ENCODE assay signal across 1 cellular context in the genomic region with DNA sequence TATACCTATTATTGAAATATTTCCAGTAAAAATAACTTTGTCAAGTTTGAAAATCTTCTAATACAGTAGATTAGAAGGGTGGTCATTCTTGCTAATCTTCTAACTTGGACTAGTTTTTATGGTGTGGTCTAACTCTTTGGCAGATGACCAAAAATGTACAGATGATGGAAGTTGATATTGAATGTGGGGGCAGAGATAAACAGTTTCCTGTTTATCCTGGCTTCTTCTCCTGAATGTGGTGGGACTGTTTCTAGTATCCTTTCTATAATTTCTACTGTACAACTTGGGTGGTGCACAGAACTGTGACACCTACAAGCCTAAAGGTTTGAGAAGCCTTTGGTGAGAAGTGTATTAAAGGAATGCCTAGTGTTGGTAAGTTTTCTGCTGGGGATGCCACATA.
TF ChIP-seq lines count a peak whose summit lies in the region.

No MANE protein-coding gene starts in this region.

TF ChIP-seq in K562, 482 proteins besides CTCF, POLR2A, EP300 and RAD21 (continued from another document and continues in another):
- TF ChIP-seq ZNF589 (CRISPR knock-in tag; IDR thresholded peaks at IDR 0.05; ENCODE audit: low read depth) (peak; percentile 57; the same call in 1 of the 2 replicates), TCF3 (CRISPR knock-in tag; IDR thresholded peaks at IDR 0.05) (peak; percentile 47), ZNF165 (CRISPR knock-in tag; IDR thresholded peaks at IDR 0.05; ENCODE audit: borderline replicate concordance) (no peak), ZKSCAN8 (CRISPR knock-in tag; IDR thresholded peaks at IDR 0.05) (peak; percentile 33; the same call in 1 of the 2 replicates), TEAD4 (IDR thresholded peaks at IDR 0.05; ENCODE audit: low read length) (peak; percentile 92), TEAD4 (CRISPR knock-in tag; IDR thresholded peaks at IDR 0.05; ENCODE audit: borderline replicate concordance) (no peak), SUPT5H (IDR thresholded peaks at IDR 0.05) (no peak), SMARCE1 (IDR thresholded peaks at IDR 0.05) (peak; percentile 71; the same call in 1 of the 2 replicates), NFIC (IDR thresholded peaks at IDR 0.05) (peak; percentile 88), CBFA2T3 (IDR thresholded peaks at IDR 0.05) (peak; percentile 78), NFE2 (IDR thresholded peaks at IDR 0.05; ENCODE audit: low read depth) (no peak), FOXM1 (IDR thresholded peaks at IDR 0.05; ENCODE audit: low read depth) (peak; percentile 51; the same call in 1 of the 2 replicates), FOXM1 (CRISPR knock-in tag; IDR thresholded peaks at IDR 0.05; ENCODE audit: low read depth) (no peak), ZNF184 (CRISPR knock-in tag; IDR thresholded peaks at IDR 0.05) (0 out of 2 replicates have a peak, but pooled peaks have one; percentile 47), FOXA3 (CRISPR knock-in tag; conservative IDR thresholded peaks at IDR 0.05 in 1 of 2, IDR thresholded peaks at IDR 0.05 in 1 of 2) (peak in 1 of 2 experiments; percentile 41; a peak in 1 of 4 replicates), TEAD1 (CRISPR knock-in tag; IDR thresholded peaks at IDR 0.05) (peak in 1 of 2 experiments; percentile 75; a peak in 2 of 4 replicates), ASH1L (IDR thresholded peaks at IDR 0.05; ENCODE audit: borderline replicate concordance, low read depth, partially characterized antibody) (no peak), ZFP30 (CRISPR knock-in tag; IDR thresholded peaks at IDR 0.05; ENCODE audit: borderline replicate concordance) (no peak), MTA2 (IDR thresholded peaks at IDR 0.05; ENCODE audit: low read depth) (0 out of 2 replicates have a peak, but pooled peaks have one; percentile 18), POU5F1 (IDR thresholded peaks at IDR 0.05; ENCODE audit: borderline replicate concordance, low read depth, low read length, partially characterized antibody) (no peak), BACH1 (tag; IDR thresholded peaks at IDR 0.05) (no peak), PCBP2 (IDR thresholded peaks at IDR 0.05; ENCODE audit: low read depth, low read length, poor library complexity, severe bottlenecking) (no peak), HMG20B (CRISPR knock-in tag; IDR thresholded peaks at IDR 0.05) (no peak), ZNF143 (CRISPR knock-in tag; IDR thresholded peaks at IDR 0.05) (no peak), CBX3 (IDR thresholded peaks at IDR 0.05; ENCODE audit: borderline replicate concordance in 1 of 2, low read length in 2 of 2) (peak in 1 of 2 experiments; percentile 86; a peak in 2 of 3 replicates), ERF (CRISPR knock-in tag; IDR thresholded peaks at IDR 0.05) (no peak), SRF (CRISPR knock-in tag; IDR thresholded peaks at IDR 0.05) (no peak), MYBL2 (IDR thresholded peaks at IDR 0.05; ENCODE audit: low read depth) (no peak), MYBL2 (CRISPR knock-in tag; IDR thresholded peaks at IDR 0.05; ENCODE audit: borderline replicate concordance) (no peak), SMARCA5 (IDR thresholded peaks at IDR 0.05) (no peak), SAP30 (IDR thresholded peaks at IDR 0.05; ENCODE audit: borderline replicate concordance, insufficient read depth, low read depth, low read length, poor library complexity, severe bottlenecking) (no peak), TRIM24 (IDR thresholded peaks at IDR 0.05) (peak; percentile 72 to 84), GTF2E2 (tag; IDR thresholded peaks at IDR 0.05) (no peak), SP2 (IDR thresholded peaks at IDR 0.05; ENCODE audit: extremely low read depth, low read depth, low read length, poor library complexity, severe bottlenecking) (no peak), ZNF197 (CRISPR knock-in tag; IDR thresholded peaks at IDR 0.05; ENCODE audit: low read depth) (0 out of 2 replicates have a peak, but pooled peaks have one; percentile 30), DACH1 (IDR thresholded peaks at IDR 0.05; ENCODE audit: partially characterized antibody) (no peak), SMARCA4 (IDR thresholded peaks at IDR 0.05) (0 out of 2 replicates have a peak, but pooled peaks have one; percentile 44), DPF2 (IDR thresholded peaks at IDR 0.05) (peak; percentile 51; the same call in 1 of the 2 replicates), CBX5 (IDR thresholded peaks at IDR 0.05; ENCODE audit: borderline replicate concordance, low read depth) (peak; percentile 74; the same call in 1 of the 2 replicates), BRF1 (IDR thresholded peaks at IDR 0.05; ENCODE audit: borderline replicate concordance, extremely low read depth, insufficient read length) (no peak), CEBPB (tag; IDR thresholded peaks at IDR 0.05) (no peak), ZNF24 (IDR thresholded peaks at IDR 0.05) (no peak), ZNF311 (CRISPR knock-in tag; IDR thresholded peaks at IDR 0.05) (peak; percentile 52; the same call in 1 of the 2 replicates), ZNF134 (CRISPR knock-in tag; conservative IDR thresholded peaks at IDR 0.05) (0 out of 2 replicates have a peak, but pooled peaks have one; percentile 10), ZNF830 (CRISPR knock-in tag; IDR thresholded peaks at IDR 0.05) (no peak), KLF16 (IDR thresholded peaks at IDR 0.05) (peak; percentile 47; the same call in 1 of the 2 replicates)
- TF ChIP-seq, protein P1, sequence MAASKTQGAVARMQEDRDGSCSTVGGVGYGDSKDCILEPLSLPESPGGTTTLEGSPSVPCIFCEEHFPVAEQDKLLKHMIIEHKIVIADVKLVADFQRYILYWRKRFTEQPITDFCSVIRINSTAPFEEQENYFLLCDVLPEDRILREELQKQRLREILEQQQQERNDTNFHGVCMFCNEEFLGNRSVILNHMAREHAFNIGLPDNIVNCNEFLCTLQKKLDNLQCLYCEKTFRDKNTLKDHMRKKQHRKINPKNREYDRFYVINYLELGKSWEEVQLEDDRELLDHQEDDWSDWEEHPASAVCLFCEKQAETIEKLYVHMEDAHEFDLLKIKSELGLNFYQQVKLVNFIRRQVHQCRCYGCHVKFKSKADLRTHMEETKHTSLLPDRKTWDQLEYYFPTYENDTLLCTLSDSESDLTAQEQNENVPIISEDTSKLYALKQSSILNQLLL (CRISPR knock-in tag; IDR thresholded peaks at IDR 0.05; ENCODE audit: borderline replicate concordance), result no peak
- TF ChIP-seq, protein P2, sequence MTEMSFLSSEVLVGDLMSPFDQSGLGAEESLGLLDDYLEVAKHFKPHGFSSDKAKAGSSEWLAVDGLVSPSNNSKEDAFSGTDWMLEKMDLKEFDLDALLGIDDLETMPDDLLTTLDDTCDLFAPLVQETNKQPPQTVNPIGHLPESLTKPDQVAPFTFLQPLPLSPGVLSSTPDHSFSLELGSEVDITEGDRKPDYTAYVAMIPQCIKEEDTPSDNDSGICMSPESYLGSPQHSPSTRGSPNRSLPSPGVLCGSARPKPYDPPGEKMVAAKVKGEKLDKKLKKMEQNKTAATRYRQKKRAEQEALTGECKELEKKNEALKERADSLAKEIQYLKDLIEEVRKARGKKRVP (CRISPR knock-in tag; IDR thresholded peaks at IDR 0.05), result 0 out of 2 replicates have a peak, but pooled peaks have one; percentile 20
- TF ChIP-seq, protein P3, sequence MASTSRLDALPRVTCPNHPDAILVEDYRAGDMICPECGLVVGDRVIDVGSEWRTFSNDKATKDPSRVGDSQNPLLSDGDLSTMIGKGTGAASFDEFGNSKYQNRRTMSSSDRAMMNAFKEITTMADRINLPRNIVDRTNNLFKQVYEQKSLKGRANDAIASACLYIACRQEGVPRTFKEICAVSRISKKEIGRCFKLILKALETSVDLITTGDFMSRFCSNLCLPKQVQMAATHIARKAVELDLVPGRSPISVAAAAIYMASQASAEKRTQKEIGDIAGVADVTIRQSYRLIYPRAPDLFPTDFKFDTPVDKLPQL (IDR thresholded peaks at IDR 0.05; ENCODE audit: extremely low read depth, insufficient read length), result no peak
- TF ChIP-seq, protein P4, sequence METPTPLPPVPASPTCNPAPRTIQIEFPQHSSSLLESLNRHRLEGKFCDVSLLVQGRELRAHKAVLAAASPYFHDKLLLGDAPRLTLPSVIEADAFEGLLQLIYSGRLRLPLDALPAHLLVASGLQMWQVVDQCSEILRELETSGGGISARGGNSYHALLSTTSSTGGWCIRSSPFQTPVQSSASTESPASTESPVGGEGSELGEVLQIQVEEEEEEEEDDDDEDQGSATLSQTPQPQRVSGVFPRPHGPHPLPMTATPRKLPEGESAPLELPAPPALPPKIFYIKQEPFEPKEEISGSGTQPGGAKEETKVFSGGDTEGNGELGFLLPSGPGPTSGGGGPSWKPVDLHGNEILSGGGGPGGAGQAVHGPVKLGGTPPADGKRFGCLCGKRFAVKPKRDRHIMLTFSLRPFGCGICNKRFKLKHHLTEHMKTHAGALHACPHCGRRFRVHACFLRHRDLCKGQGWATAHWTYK (CRISPR knock-in tag; IDR thresholded peaks at IDR 0.05), result 0 out of 2 replicates have a peak, but pooled peaks have one; percentile 24
- TF ChIP-seq, protein P5, sequence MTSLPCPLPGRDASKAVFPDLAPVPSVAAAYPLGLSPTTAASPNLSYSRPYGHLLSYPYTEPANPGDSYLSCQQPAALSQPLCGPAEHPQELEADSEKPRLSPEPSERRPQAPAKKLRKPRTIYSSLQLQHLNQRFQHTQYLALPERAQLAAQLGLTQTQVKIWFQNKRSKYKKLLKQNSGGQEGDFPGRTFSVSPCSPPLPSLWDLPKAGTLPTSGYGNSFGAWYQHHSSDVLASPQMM (CRISPR knock-in tag; IDR thresholded peaks at IDR 0.05), result no peak
- TF ChIP-seq, protein P6, sequence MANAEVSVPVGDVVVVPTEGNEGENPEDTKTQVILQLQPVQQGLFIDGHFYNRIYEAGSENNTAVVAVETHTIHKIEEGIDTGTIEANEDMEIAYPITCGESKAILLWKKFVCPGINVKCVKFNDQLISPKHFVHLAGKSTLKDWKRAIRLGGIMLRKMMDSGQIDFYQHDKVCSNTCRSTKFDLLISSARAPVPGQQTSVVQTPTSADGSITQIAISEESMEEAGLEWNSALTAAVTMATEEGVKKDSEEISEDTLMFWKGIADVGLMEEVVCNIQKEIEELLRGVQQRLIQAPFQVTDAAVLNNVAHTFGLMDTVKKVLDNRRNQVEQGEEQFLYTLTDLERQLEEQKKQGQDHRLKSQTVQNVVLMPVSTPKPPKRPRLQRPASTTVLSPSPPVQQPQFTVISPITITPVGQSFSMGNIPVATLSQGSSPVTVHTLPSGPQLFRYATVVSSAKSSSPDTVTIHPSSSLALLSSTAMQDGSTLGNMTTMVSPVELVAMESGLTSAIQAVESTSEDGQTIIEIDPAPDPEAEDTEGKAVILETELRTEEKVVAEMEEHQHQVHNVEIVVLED (CRISPR knock-in tag; IDR thresholded peaks at IDR 0.05), result 0 out of 2 replicates have a peak, but pooled peaks have one; percentile 9
- TF ChIP-seq, protein P7, sequence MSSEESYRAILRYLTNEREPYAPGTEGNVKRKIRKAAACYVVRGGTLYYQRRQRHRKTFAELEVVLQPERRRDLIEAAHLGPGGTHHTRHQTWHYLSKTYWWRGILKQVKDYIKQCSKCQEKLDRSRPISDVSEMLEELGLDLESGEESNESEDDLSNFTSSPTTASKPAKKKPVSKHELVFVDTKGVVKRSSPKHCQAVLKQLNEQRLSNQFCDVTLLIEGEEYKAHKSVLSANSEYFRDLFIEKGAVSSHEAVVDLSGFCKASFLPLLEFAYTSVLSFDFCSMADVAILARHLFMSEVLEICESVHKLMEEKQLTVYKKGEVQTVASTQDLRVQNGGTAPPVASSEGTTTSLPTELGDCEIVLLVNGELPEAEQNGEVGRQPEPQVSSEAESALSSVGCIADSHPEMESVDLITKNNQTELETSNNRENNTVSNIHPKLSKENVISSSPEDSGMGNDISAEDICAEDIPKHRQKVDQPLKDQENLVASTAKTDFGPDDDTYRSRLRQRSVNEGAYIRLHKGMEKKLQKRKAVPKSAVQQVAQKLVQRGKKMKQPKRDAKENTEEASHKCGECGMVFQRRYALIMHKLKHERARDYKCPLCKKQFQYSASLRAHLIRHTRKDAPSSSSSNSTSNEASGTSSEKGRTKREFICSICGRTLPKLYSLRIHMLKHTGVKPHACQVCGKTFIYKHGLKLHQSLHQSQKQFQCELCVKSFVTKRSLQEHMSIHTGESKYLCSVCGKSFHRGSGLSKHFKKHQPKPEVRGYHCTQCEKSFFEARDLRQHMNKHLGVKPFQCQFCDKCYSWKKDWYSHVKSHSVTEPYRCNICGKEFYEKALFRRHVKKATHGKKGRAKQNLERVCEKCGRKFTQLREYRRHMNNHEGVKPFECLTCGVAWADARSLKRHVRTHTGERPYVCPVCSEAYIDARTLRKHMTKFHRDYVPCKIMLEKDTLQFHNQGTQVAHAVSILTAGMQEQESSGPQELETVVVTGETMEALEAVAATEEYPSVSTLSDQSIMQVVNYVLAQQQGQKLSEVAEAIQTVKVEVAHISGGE (CRISPR knock-in tag; IDR thresholded peaks at IDR 0.05), result peak in 1 of 3 experiments; percentile 58; a peak in 2 of 6 replicates
- TF ChIP-seq, protein P8, sequence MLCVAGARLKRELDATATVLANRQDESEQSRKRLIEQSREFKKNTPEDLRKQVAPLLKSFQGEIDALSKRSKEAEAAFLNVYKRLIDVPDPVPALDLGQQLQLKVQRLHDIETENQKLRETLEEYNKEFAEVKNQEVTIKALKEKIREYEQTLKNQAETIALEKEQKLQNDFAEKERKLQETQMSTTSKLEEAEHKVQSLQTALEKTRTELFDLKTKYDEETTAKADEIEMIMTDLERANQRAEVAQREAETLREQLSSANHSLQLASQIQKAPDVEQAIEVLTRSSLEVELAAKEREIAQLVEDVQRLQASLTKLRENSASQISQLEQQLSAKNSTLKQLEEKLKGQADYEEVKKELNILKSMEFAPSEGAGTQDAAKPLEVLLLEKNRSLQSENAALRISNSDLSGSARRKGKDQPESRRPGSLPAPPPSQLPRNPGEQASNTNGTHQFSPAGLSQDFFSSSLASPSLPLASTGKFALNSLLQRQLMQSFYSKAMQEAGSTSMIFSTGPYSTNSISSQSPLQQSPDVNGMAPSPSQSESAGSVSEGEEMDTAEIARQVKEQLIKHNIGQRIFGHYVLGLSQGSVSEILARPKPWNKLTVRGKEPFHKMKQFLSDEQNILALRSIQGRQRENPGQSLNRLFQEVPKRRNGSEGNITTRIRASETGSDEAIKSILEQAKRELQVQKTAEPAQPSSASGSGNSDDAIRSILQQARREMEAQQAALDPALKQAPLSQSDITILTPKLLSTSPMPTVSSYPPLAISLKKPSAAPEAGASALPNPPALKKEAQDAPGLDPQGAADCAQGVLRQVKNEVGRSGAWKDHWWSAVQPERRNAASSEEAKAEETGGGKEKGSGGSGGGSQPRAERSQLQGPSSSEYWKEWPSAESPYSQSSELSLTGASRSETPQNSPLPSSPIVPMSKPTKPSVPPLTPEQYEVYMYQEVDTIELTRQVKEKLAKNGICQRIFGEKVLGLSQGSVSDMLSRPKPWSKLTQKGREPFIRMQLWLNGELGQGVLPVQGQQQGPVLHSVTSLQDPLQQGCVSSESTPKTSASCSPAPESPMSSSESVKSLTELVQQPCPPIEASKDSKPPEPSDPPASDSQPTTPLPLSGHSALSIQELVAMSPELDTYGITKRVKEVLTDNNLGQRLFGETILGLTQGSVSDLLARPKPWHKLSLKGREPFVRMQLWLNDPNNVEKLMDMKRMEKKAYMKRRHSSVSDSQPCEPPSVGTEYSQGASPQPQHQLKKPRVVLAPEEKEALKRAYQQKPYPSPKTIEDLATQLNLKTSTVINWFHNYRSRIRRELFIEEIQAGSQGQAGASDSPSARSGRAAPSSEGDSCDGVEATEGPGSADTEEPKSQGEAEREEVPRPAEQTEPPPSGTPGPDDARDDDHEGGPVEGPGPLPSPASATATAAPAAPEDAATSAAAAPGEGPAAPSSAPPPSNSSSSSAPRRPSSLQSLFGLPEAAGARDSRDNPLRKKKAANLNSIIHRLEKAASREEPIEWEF (CRISPR knock-in tag; IDR thresholded peaks at IDR 0.05), result no peak
